2 cellular contexts compared by ENCODE assay signal in the genomic region with DNA sequence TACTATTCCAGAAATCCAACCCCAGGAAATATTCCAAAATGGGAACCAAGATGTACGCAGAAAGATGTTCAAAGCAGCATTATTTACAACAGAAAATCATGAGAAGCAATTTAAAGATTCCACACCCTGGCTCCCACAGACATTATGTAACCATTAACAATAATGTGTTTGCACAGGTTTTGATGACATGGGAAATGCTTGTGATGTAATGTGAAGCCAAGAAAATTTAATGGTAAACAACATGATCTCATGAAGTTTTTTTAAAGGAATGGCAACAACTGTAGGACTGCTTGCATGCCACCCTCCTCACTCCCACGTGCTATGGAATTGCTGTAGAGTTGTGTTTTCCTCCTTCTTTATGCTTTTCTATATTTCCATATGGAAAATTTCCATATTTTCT.
TF ChIP-seq lines count a peak whose summit lies in the region.

No MANE protein-coding gene starts in this region.

TF ChIP-seq in liver, 16 proteins besides CTCF, POLR2A, EP300 and RAD21:
- TF ChIP-seq, protein P1, sequence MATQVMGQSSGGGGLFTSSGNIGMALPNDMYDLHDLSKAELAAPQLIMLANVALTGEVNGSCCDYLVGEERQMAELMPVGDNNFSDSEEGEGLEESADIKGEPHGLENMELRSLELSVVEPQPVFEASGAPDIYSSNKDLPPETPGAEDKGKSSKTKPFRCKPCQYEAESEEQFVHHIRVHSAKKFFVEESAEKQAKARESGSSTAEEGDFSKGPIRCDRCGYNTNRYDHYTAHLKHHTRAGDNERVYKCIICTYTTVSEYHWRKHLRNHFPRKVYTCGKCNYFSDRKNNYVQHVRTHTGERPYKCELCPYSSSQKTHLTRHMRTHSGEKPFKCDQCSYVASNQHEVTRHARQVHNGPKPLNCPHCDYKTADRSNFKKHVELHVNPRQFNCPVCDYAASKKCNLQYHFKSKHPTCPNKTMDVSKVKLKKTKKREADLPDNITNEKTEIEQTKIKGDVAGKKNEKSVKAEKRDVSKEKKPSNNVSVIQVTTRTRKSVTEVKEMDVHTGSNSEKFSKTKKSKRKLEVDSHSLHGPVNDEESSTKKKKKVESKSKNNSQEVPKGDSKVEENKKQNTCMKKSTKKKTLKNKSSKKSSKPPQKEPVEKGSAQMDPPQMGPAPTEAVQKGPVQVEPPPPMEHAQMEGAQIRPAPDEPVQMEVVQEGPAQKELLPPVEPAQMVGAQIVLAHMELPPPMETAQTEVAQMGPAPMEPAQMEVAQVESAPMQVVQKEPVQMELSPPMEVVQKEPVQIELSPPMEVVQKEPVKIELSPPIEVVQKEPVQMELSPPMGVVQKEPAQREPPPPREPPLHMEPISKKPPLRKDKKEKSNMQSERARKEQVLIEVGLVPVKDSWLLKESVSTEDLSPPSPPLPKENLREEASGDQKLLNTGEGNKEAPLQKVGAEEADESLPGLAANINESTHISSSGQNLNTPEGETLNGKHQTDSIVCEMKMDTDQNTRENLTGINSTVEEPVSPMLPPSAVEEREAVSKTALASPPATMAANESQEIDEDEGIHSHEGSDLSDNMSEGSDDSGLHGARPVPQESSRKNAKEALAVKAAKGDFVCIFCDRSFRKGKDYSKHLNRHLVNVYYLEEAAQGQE (IDR thresholded peaks at IDR 0.05), result no peak
- TF ChIP-seq, protein P2, sequence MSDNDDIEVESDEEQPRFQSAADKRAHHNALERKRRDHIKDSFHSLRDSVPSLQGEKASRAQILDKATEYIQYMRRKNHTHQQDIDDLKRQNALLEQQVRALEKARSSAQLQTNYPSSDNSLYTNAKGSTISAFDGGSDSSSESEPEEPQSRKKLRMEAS (IDR thresholded peaks at IDR 0.05), result no peak
- TF ChIP-seq SP1 (IDR thresholded peaks at IDR 0.05) (no peak), HNF4A (conservative IDR thresholded peaks at IDR 0.05) (no peak), FOXA1 (IDR thresholded peaks at IDR 0.05) (no peak), EGR1 (IDR thresholded peaks at IDR 0.05; ENCODE audit: low read depth in 2 of 2) (no peak), FOXA2 (IDR thresholded peaks at IDR 0.05) (no peak), HNF4G (IDR thresholded peaks at IDR 0.05) (no peak), NR2F2 (IDR thresholded peaks at IDR 0.05) (no peak), RXRA (IDR thresholded peaks at IDR 0.05) (no peak), JUND (IDR thresholded peaks at IDR 0.05) (no peak), YY1 (IDR thresholded peaks at IDR 0.05) (no peak), TAF1 (conservative IDR thresholded peaks at IDR 0.05) (no peak)
- TF ChIP-seq, protein P3, sequence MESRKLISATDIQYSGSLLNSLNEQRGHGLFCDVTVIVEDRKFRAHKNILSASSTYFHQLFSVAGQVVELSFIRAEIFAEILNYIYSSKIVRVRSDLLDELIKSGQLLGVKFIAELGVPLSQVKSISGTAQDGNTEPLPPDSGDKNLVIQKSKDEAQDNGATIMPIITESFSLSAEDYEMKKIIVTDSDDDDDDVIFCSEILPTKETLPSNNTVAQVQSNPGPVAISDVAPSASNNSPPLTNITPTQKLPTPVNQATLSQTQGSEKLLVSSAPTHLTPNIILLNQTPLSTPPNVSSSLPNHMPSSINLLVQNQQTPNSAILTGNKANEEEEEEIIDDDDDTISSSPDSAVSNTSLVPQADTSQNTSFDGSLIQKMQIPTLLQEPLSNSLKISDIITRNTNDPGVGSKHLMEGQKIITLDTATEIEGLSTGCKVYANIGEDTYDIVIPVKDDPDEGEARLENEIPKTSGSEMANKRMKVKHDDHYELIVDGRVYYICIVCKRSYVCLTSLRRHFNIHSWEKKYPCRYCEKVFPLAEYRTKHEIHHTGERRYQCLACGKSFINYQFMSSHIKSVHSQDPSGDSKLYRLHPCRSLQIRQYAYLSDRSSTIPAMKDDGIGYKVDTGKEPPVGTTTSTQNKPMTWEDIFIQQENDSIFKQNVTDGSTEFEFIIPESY (IDR thresholded peaks at IDR 0.05), result no peak
- TF ChIP-seq, protein P4, sequence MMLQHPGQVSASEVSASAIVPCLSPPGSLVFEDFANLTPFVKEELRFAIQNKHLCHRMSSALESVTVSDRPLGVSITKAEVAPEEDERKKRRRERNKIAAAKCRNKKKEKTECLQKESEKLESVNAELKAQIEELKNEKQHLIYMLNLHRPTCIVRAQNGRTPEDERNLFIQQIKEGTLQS (IDR thresholded peaks at IDR 0.05), result no peak

TF ChIP-seq in HepG2, 621 proteins besides CTCF, POLR2A, EP300 and RAD21:
- TF ChIP-seq CBFB (CRISPR knock-in tag; IDR thresholded peaks at IDR 0.05), result no peak
- TF ChIP-seq, protein P5, sequence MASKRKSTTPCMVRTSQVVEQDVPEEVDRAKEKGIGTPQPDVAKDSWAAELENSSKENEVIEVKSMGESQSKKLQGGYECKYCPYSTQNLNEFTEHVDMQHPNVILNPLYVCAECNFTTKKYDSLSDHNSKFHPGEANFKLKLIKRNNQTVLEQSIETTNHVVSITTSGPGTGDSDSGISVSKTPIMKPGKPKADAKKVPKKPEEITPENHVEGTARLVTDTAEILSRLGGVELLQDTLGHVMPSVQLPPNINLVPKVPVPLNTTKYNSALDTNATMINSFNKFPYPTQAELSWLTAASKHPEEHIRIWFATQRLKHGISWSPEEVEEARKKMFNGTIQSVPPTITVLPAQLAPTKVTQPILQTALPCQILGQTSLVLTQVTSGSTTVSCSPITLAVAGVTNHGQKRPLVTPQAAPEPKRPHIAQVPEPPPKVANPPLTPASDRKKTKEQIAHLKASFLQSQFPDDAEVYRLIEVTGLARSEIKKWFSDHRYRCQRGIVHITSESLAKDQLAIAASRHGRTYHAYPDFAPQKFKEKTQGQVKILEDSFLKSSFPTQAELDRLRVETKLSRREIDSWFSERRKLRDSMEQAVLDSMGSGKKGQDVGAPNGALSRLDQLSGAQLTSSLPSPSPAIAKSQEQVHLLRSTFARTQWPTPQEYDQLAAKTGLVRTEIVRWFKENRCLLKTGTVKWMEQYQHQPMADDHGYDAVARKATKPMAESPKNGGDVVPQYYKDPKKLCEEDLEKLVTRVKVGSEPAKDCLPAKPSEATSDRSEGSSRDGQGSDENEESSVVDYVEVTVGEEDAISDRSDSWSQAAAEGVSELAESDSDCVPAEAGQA (IDR thresholded peaks at IDR 0.05; ENCODE audit: low read depth), result no peak
- TF ChIP-seq, protein P5 (CRISPR knock-in tag; IDR thresholded peaks at IDR 0.05; ENCODE audit: borderline replicate concordance), result no peak
- TF ChIP-seq ZNF350 (CRISPR knock-in tag; IDR thresholded peaks at IDR 0.05; ENCODE audit: borderline replicate concordance, low read depth), result no peak
- TF ChIP-seq MTF2 (CRISPR knock-in tag; IDR thresholded peaks at IDR 0.05; ENCODE audit: borderline replicate concordance), result no peak
- TF ChIP-seq SIX1 (CRISPR knock-in tag; IDR thresholded peaks at IDR 0.05; ENCODE audit: borderline replicate concordance), result no peak
- TF ChIP-seq, protein P6, sequence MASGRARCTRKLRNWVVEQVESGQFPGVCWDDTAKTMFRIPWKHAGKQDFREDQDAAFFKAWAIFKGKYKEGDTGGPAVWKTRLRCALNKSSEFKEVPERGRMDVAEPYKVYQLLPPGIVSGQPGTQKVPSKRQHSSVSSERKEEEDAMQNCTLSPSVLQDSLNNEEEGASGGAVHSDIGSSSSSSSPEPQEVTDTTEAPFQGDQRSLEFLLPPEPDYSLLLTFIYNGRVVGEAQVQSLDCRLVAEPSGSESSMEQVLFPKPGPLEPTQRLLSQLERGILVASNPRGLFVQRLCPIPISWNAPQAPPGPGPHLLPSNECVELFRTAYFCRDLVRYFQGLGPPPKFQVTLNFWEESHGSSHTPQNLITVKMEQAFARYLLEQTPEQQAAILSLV (CRISPR knock-in tag; IDR thresholded peaks at IDR 0.05; ENCODE audit: borderline replicate concordance), result no peak
